29 cellular contexts compared by ENCODE assay signal in genomic region chr7:101269664-101270063, GRCh38.
"Had no signal": no experiment of that assay in that cellular context is flagged by ENCODE, and none has a peak within 500 bp of the region (broad histone marks: within the 10 kb centered on the region; RNA-seq: fewer than 3 reads in every experiment).

No MANE protein-coding gene starts in this region.

- H3K4me1 Mint-ChIP-seq: activated CD4-positive, alpha-beta memory T cell treated with anti-CD3 and anti-CD28 coated beads, Interleukin-2, amount 10 ng/mL, durations not matched to agents 7 days and 5 days; activated CD8-positive, alpha-beta memory T cell treated with anti-CD3 and anti-CD28 coated beads, Interleukin-2, amount 10 ng/mL, durations not matched to agents 7 days and 5 days; activated naive CD4-positive, alpha-beta T cell treated with anti-CD3 and anti-CD28 coated beads, Interleukin-2, amount 10 ng/mL, durations not matched to agents 7 days and 5 days had no signal

- H3K4me3 Mint-ChIP-seq: activated CD4-positive, alpha-beta memory T cell treated with anti-CD3 and anti-CD28 coated beads, Interleukin-2, amount 10 ng/mL, durations not matched to agents 7 days and 5 days; activated CD8-positive, alpha-beta memory T cell treated with anti-CD3 and anti-CD28 coated beads, Interleukin-2, amount 10 ng/mL, durations not matched to agents 7 days and 5 days; activated naive CD4-positive, alpha-beta T cell treated with anti-CD3 and anti-CD28 coated beads, Interleukin-2, amount 10 ng/mL, durations not matched to agents 7 days and 5 days; activated naive CD8-positive, alpha-beta T cell; activated naive CD8-positive, alpha-beta T cell treated with anti-CD3 and anti-CD28 coated beads, Interleukin-2, amount 50 U/mL, for 24 hours; WTC11 had no signal

- H3K27ac ChIP-seq: brain microvascular endothelial cell, SJCRH30, SK-N-MC had no signal

- H3K4me1 ChIP-seq: SJCRH30 had no signal

- H3K4me3 ChIP-seq: SJCRH30, SK-N-MC had no signal

- H3K27me3 ChIP-seq: brain microvascular endothelial cell had no signal

- H3K36me3 Mint-ChIP-seq: activated CD8-positive, alpha-beta memory T cell treated with anti-CD3 and anti-CD28 coated beads, Interleukin-2, amount 10 ng/mL, durations not matched to agents 7 days and 5 days; activated naive CD4-positive, alpha-beta T cell treated with anti-CD3 and anti-CD28 coated beads, Interleukin-2, amount 10 ng/mL, durations not matched to agents 7 days and 5 days; activated naive CD8-positive, alpha-beta T cell; WTC11 had no signal

- H3K9me3 ChIP-seq: SJCRH30 had no signal

- DNase-seq: activated CD4-positive, alpha-beta memory T cell treated with anti-CD3 and anti-CD28 coated beads, Interleukin-2, amount 10 ng/mL, durations not matched to agents 7 days and 5 days; activated CD4-positive, alpha-beta T cell treated with anti-CD3 and anti-CD28 coated beads for 4 hours; activated CD4-positive, alpha-beta T cell treated with anti-CD3 and anti-CD28 coated beads, Interleukin-2, amount 50 U/mL, for 1 hour; activated CD8-positive, alpha-beta memory T cell treated with anti-CD3 and anti-CD28 coated beads for 24 hours; activated CD8-positive, alpha-beta memory T cell treated with anti-CD3 and anti-CD28 coated beads, Interleukin-2, amount 10 ng/mL, durations not matched to agents 7 days and 5 days; activated CD8-positive, alpha-beta memory T cell treated with anti-CD3 and anti-CD28 coated beads, Interleukin-2, amount 50 U/mL, for 48 hours; activated effector memory CD4-positive, alpha-beta T cell treated with Interleukin-2 at 50 U/mL for 16 hours; activated naive CD4-positive, alpha-beta T cell treated with anti-CD3 and anti-CD28 coated beads, Interleukin-2, amount 10 ng/mL, durations not matched to agents 7 days and 5 days; activated naive CD8-positive, alpha-beta T cell treated with anti-CD3 and anti-CD28 coated beads, Interleukin-2, amount 50 U/mL, for 24 hours; activated T-cell treated with anti-CD3 and anti-CD28 coated beads, Interleukin-2, amount 50 U/mL, for 48 hours; aorta; brain microvascular endothelial cell; central memory CD4-positive, alpha-beta T cell; NCI-H1092 treated with DMSO at 0.1 percent for 48 hours; NCI-H1417; NCI-H146; NCI-H187; NCI-H2029 treated with DMSO at 0.1 percent for 48 hours; NCI-H2171 treated with DMSO at 0.1 percent for 48 hours; NCI-H2227 treated with DMSO at 0.1 percent for 48 hours; NCI-H446; NCI-H510A treated with DMSO at 0.1 percent for 48 hours; NCI-H69; SHP77; SJCRH30 had no signal

- H3K9me3 Mint-ChIP-seq: activated CD4-positive, alpha-beta memory T cell treated with anti-CD3 and anti-CD28 coated beads, Interleukin-2, amount 10 ng/mL, durations not matched to agents 7 days and 5 days; activated naive CD4-positive, alpha-beta T cell treated with anti-CD3 and anti-CD28 coated beads, Interleukin-2, amount 10 ng/mL, durations not matched to agents 7 days and 5 days; activated naive CD8-positive, alpha-beta T cell treated with anti-CD3 and anti-CD28 coated beads, Interleukin-2, amount 50 U/mL, for 24 hours; WTC11 had no signal

- FAIRE-seq: TTC549 had no signal

- H3K27ac Mint-ChIP-seq: activated CD4-positive, alpha-beta memory T cell treated with anti-CD3 and anti-CD28 coated beads, Interleukin-2, amount 10 ng/mL, durations not matched to agents 7 days and 5 days; activated CD8-positive, alpha-beta memory T cell treated with anti-CD3 and anti-CD28 coated beads, Interleukin-2, amount 10 ng/mL, durations not matched to agents 7 days and 5 days; activated naive CD4-positive, alpha-beta T cell treated with anti-CD3 and anti-CD28 coated beads, Interleukin-2, amount 10 ng/mL, durations not matched to agents 7 days and 5 days; activated naive CD8-positive, alpha-beta T cell; activated naive CD8-positive, alpha-beta T cell treated with anti-CD3 and anti-CD28 coated beads, Interleukin-2, amount 50 U/mL, for 24 hours; WTC11 had no signal

- H3K36me3 ChIP-seq: brain microvascular endothelial cell, SJCRH30 had no signal
